8 cellular contexts compared by ENCODE assay signal in genomic region chr1:109493805-109494539, GRCh38. TPM values are rescaled to one million over a fixed set of nuclear protein-coding genes. Genes with fewer than 3 reads are reported as not detected.
DNase-seq lines count a peak whose midpoint lies in the region; ATAC-seq and TF ChIP-seq lines count a peak whose summit lies in the region.

TSS of gene CYB561D1 (plus strand) at chr1:109494094. CDS start at chr1:109494140, 46 bp downstream.

- H3K4me1 ChIP-seq in DOHH2 (ENCODE audit: control insufficient read depth, low read length) (peaks cover 13% of the 10 kb centered on the region), Peyer's patch (peaks cover 2 to 37% (median 9%) of the 10 kb centered on the region in 4 donors)

- H3K9me3 ChIP-seq in DOHH2 (ENCODE audit: control insufficient read depth, insufficient read depth, low read length) (no peaks in the 10 kb centered on the region), Peyer's patch (no peaks in the 10 kb centered on the region)

- ATAC-seq in GM21529 (IDR thresholded peaks at IDR 0.05; ENCODE audit: unreplicated experiment) = peak; percentile 90

- peaks cover 24 to 27% (median 27%) of the 10 kb centered on the region in 3 donors for H3K4me1 Mint-ChIP-seq in IgD-negative memory B cell
- peaks cover 51% of the 10 kb centered on the region for H3K4me1 Mint-ChIP-seq in nephron
- peaks cover 48% of the 10 kb centered on the region for H3K4me1 Mint-ChIP-seq in stimulated activated naive CD8-positive, alpha-beta T cell treated with anti-CD3 and anti-CD28 coated beads, Interleukin-15, Interleukin-2, amounts not matched to agents 100 ng/mL and 50 ng/mL, for 24 hours (ENCODE audit: low read depth)

- no peaks in the 10 kb centered on the region for H3K9me2 ChIP-seq in DOHH2 (replicated peaks; ENCODE audit: control insufficient read depth, low read length)

- peak within 1 kb of the TSS; percentile 88 to 96 (median 94) for H3K27ac Mint-ChIP-seq in IgD-negative memory B cell
- H3K27ac Mint-ChIP-seq in nephron = peak within 1 kb of the TSS in 2 of 3 experiments; percentile 60 to 66
- H3K27ac Mint-ChIP-seq in stimulated activated naive CD8-positive, alpha-beta T cell treated with anti-CD3 and anti-CD28 coated beads, Interleukin-15, Interleukin-2, amounts not matched to agents 100 ng/mL and 50 ng/mL, for 24 hours = peak within 1 kb of the TSS; percentile 68

- H3K36me3 Mint-ChIP-seq in IgD-negative memory B cell (no peaks in the 10 kb centered on the region), nephron (ENCODE audit: low read depth) (peaks cover 22% of the 10 kb centered on the region)
- no peaks in the 10 kb centered on the region for H3K36me3 Mint-ChIP-seq in stimulated activated naive CD8-positive, alpha-beta T cell treated with anti-CD3 and anti-CD28 coated beads, Interleukin-15, Interleukin-2, amounts not matched to agents 100 ng/mL and 50 ng/mL, for 24 hours (ENCODE audit: low read depth)

- H3K36me3 ChIP-seq in DOHH2 (ENCODE audit: control insufficient read depth, low read length) = peaks cover 27% of the 10 kb centered on the region
- peaks cover 0 to 28% (median 0%) of the 10 kb centered on the region in 3 donors for H3K36me3 ChIP-seq in Peyer's patch

- peak; percentile 65 to 77 for TF ChIP-seq POLR2A in Peyer's patch (IDR thresholded peaks at IDR 0.05)

- H3K9me3 Mint-ChIP-seq in IgD-negative memory B cell (no peaks in the 10 kb centered on the region), nephron (no peaks in the 10 kb centered on the region)
- H3K9me3 Mint-ChIP-seq in stimulated activated naive CD8-positive, alpha-beta T cell treated with anti-CD3 and anti-CD28 coated beads, Interleukin-15, Interleukin-2, amounts not matched to agents 100 ng/mL and 50 ng/mL, for 24 hours = no peaks in the 10 kb centered on the region

- H3K79me2 ChIP-seq in DOHH2 (ENCODE audit: control insufficient read depth, low read length) = peaks cover 17% of the 10 kb centered on the region

- H3K27ac ChIP-seq in DOHH2 (ENCODE audit: low read depth, low read length) = peak within 1 kb of the TSS; percentile 58
- H3K27ac ChIP-seq in Peyer's patch = peak within 1 kb of the TSS; percentile 67 to 96 (median 80)

- H3F3A ChIP-seq in DOHH2 (ENCODE audit: control insufficient read depth, insufficient read depth) = no peaks in the 10 kb centered on the region; the same call in 1 of the 2 replicates

- H3K27me3 ChIP-seq in DOHH2 (ENCODE audit: control insufficient read depth, low read length) (no peaks in the 10 kb centered on the region), Peyer's patch (no peaks in the 10 kb centered on the region)

- H3K4me3 Mint-ChIP-seq in IgD-negative memory B cell (peak within 1 kb of the TSS; percentile 95 to 99 (median 97)), nephron (peak within 1 kb of the TSS; percentile 92 to 94 (median 92))
- H3K4me3 Mint-ChIP-seq in stimulated activated naive CD8-positive, alpha-beta T cell treated with anti-CD3 and anti-CD28 coated beads, Interleukin-15, Interleukin-2, amounts not matched to agents 100 ng/mL and 50 ng/mL, for 24 hours = peak within 1 kb of the TSS; percentile 95

- peak within 1 kb of the TSS; percentile 76 for H3K4me2 ChIP-seq in DOHH2 (ENCODE audit: low read length)

- peak; percentile 93 for TF ChIP-seq CTCF in DOHH2 (IDR thresholded peaks at IDR 0.05; ENCODE audit: low read depth, low read length, poor library complexity, severe bottlenecking)
- TF ChIP-seq CTCF in Peyer's patch (IDR thresholded peaks at IDR 0.05) = peak; percentile 87 to 96 (median 94)
- TF ChIP-seq CTCF in fibroblast of mammary gland (conservative IDR thresholded peaks at IDR 0.05; ENCODE audit: control insufficient read depth, insufficient read depth, low read depth, low read length) = peak; percentile 65
- peak; percentile 95 to 97 (median 95) for TF ChIP-seq CTCF in nephron (IDR thresholded peaks at IDR 0.05; ENCODE audit: unreplicated experiment in 3 of 3)

- H4K20me1 ChIP-seq in DOHH2 (ENCODE audit: control insufficient read depth, insufficient read depth, low read depth, low read length) = no peaks in the 10 kb centered on the region

- peak within 1 kb of the TSS; percentile 100 for H3K4me3 ChIP-seq in DOHH2 (ENCODE audit: low read length)
- peak within 1 kb of the TSS; percentile 76 to 99 (median 86) for H3K4me3 ChIP-seq in Peyer's patch
- peak within 1 kb of the TSS; percentile 79 for H3K4me3 ChIP-seq in fibroblast of mammary gland (ENCODE audit: control insufficient read depth, low read depth, low read length)

- DNase-seq in Peyer's patch = peak; percentile 85 to 94 (median 92)
- DNase-seq in activated T-helper 1 cell treated with anti-CD3 and anti-CD28 coated beads, Interleukin-2, amount 50 U/mL, for 16 hours (ENCODE audit: low read depth in 1 of 2, low spot score in 1 of 2) = peak; percentile 82 to 85
- DNase-seq in fibroblast of mammary gland (ENCODE audit: low read depth) = peak; percentile 71

- no peaks in the 10 kb centered on the region for H3K27me3 Mint-ChIP-seq in IgD-negative memory B cell
- H3K27me3 Mint-ChIP-seq in nephron (ENCODE audit: low read depth) = no peaks in the 10 kb centered on the region
- H3K27me3 Mint-ChIP-seq in stimulated activated naive CD8-positive, alpha-beta T cell treated with anti-CD3 and anti-CD28 coated beads, Interleukin-15, Interleukin-2, amounts not matched to agents 100 ng/mL and 50 ng/mL, for 24 hours = no peaks in the 10 kb centered on the region

RNA-seq across cellular contexts. Expression of gene CYB561D1, which starts in this region (rescaled TPM):
- 8.6 TPM for polyA plus RNA-seq in IgD-negative memory B cell
- total RNA-seq in Peyer's patch = 10 to 100 TPM in 3 of 4 donors, 1 to 10 TPM in 1; 1.7 to 24.0 (median 20.9) TPM

Comparison
In these comparisons a context has a peak if more than half of its experiments do, and no peak if none do; other contexts are left out.
1. Peak in every context shown above with its lines: DNase-seq, ATAC-seq, H3K4me3 ChIP-seq and H3K27ac ChIP-seq.